8 cellular contexts compared by ENCODE assay signal in genomic region chr11:75668508-75669297, GRCh38. TPM values are rescaled to one million over a fixed set of nuclear protein-coding genes. Genes with fewer than 3 reads are reported as not detected.
DNase-seq lines count a peak whose midpoint lies in the region; ATAC-seq and TF ChIP-seq lines count a peak whose summit lies in the region.

Gene MAP6 (minus strand): TSS chr11:75669038. CDS start chr11:75668369, 669 bp downstream.

- H3K9me3 Mint-ChIP-seq in T-helper 1 cell treated with Interleukin-12 subunit alpha and Interleukin-12 subunit beta and Interleukin-4 antibody, amounts not matched to agents 30 μg/mL and 1 μg/mL, for 36 hours: peaks cover 7% of the 10 kb centered on the region
- H3K9me3 Mint-ChIP-seq in endodermal cell (peaks cover under 1% of the 10 kb centered on the region), mesothelial cell of epicardium (no peaks in the 10 kb centered on the region)

- no peaks in the 10 kb centered on the region for H3K9me2 ChIP-seq in PC-9 (ENCODE audit: insufficient read depth)

- DNase-seq in C1 segment of cervical spinal cord (lab: John Stamatoyannopoulos, UW) (peak in 9 of 14 donors; percentile 6 to 75 (median 52)), HEK293T (ENCODE audit: extremely low spot score) (peak; percentile 41), endodermal cell (peak; percentile 82), mesothelial cell of epicardium (ENCODE audit: low spot score in 2 of 2, unreplicated experiment in 2 of 2) (peak in 1 of 2 experiments; percentile 47), testis (peak; percentile 24), PC-9 (no peak)

- no peak within 1 kb of the TSS for H3K4me2 ChIP-seq in PC-9

- H3K36me3 ChIP-seq in endodermal cell (ENCODE audit: control insufficient read depth, insufficient read depth, low read length) (no peaks in the 10 kb centered on the region), testis (ENCODE audit: low read depth, missing control alignments) (no peaks in the 10 kb centered on the region), PC-9 (ENCODE audit: low read depth) (no peaks in the 10 kb centered on the region)

- H3K4me1 Mint-ChIP-seq in T-helper 1 cell treated with Interleukin-12 subunit alpha and Interleukin-12 subunit beta and Interleukin-4 antibody, amounts not matched to agents 30 μg/mL and 1 μg/mL, for 36 hours (ENCODE audit: low read depth): peaks cover 25% of the 10 kb centered on the region
- peaks cover 14% of the 10 kb centered on the region for H3K4me1 Mint-ChIP-seq in endodermal cell
- peaks cover 7% of the 10 kb centered on the region for H3K4me1 Mint-ChIP-seq in mesothelial cell of epicardium

- H3K4me3 Mint-ChIP-seq in T-helper 1 cell treated with Interleukin-12 subunit alpha and Interleukin-12 subunit beta and Interleukin-4 antibody, amounts not matched to agents 30 μg/mL and 1 μg/mL, for 36 hours: peak within 1 kb of the TSS; percentile 91
- H3K4me3 Mint-ChIP-seq in endodermal cell (peak within 1 kb of the TSS; percentile 47), mesothelial cell of epicardium (peak within 1 kb of the TSS; percentile 71)

- H3K27ac Mint-ChIP-seq in T-helper 1 cell treated with Interleukin-12 subunit alpha and Interleukin-12 subunit beta and Interleukin-4 antibody, amounts not matched to agents 30 μg/mL and 1 μg/mL, for 36 hours: peak within 1 kb of the TSS; percentile 59
- H3K27ac Mint-ChIP-seq in endodermal cell: no peak within 1 kb of the TSS
- H3K27ac Mint-ChIP-seq in mesothelial cell of epicardium: no peak within 1 kb of the TSS

- no peak for TF ChIP-seq POLR2A in testis (IDR thresholded peaks at IDR 0.05)

- H3K27me3 ChIP-seq in endodermal cell (ENCODE audit: control insufficient read depth, insufficient read depth, low read length, poor library complexity, severe bottlenecking): peaks cover 85% of the 10 kb centered on the region
- H3K27me3 ChIP-seq in testis: no peaks in the 10 kb centered on the region
- H3K27me3 ChIP-seq in PC-9 (ENCODE audit: insufficient read depth, low read depth): peaks cover 11% of the 10 kb centered on the region

- BruUV-seq in PC-9 (replicated peaks; lab: Mats Ljungman, UMichigan): no TSS peak

- H3K9me3 ChIP-seq in endodermal cell (ENCODE audit: control insufficient read depth, low read length) (peaks cover 4% of the 10 kb centered on the region), testis (no peaks in the 10 kb centered on the region), PC-9 (ENCODE audit: insufficient read depth, low read depth) (no peaks in the 10 kb centered on the region)

- intact Hi-C loops in testis (cut with DNase I; ENCODE audit: low total_unique reads): no loop called here
- intact Hi-C loops in PC-9 (cut with micrococcal nuclease; ENCODE audit: unreplicated experiment): no loop called here

- peaks cover 71% of the 10 kb centered on the region for H3K27me3 Mint-ChIP-seq in T-helper 1 cell treated with Interleukin-12 subunit alpha and Interleukin-12 subunit beta and Interleukin-4 antibody, amounts not matched to agents 30 μg/mL and 1 μg/mL, for 36 hours (ENCODE audit: low read depth)
- H3K27me3 Mint-ChIP-seq in endodermal cell (ENCODE audit: insufficient read depth) (peaks cover 75% of the 10 kb centered on the region), mesothelial cell of epicardium (ENCODE audit: low read depth) (peaks cover 81% of the 10 kb centered on the region)

- H3K79me2 ChIP-seq in PC-9 (ENCODE audit: low read depth): no peaks in the 10 kb centered on the region

- no peak for ATAC-seq in GM21423 (IDR thresholded peaks at IDR 0.05; ENCODE audit: unreplicated experiment)

- H3F3A ChIP-seq in PC-9 (ENCODE audit: insufficient read depth, low read depth): no peaks in the 10 kb centered on the region

- no peaks in the 10 kb centered on the region for H4K20me1 ChIP-seq in PC-9 (ENCODE audit: insufficient read depth)

- WGBS in endodermal cell (ENCODE audit: insufficient coverage in 1 of 2, insufficient read length in 1 of 2), 2 experiments: 4 to 5% methylated on average over 31 to 67 of the region's 67 CpGs
- WGBS in testis, 2 donors: 1 to 2% methylated on average over 39 to 67 of the region's 67 CpGs

- H3K4me1 ChIP-seq in endodermal cell (ENCODE audit: control insufficient read depth, insufficient read depth, low read length) (no peaks in the 10 kb centered on the region), testis (peaks cover 9% of the 10 kb centered on the region), PC-9 (replicated peaks; ENCODE audit: insufficient read depth) (peaks cover 2% of the 10 kb centered on the region; the same call in 1 of the 2 replicates)

- H3K27ac ChIP-seq in endodermal cell (ENCODE audit: low read depth, low read length) (peak within 1 kb of the TSS; percentile 94), testis (peak within 1 kb of the TSS; percentile 11 to 71), PC-9 (no peak within 1 kb of the TSS)

- H3K9ac ChIP-seq in endodermal cell (ENCODE audit: extremely low read depth, low read length, poor library complexity, severe bottlenecking): no peak within 1 kb of the TSS

- CTCF ChIA-PET in HEK293T (lab: Yijun Ruan, JAX) (interaction anchor here (0.5 kb wide), 1 partner anchor 15 kb away, joined by 5 read pairs; no protein-coding TSS in a partner anchor), PC-9 (lab: Charles Lee) (interaction anchor here (0.7 kb wide), 1 partner anchor 46 kb away, joined by 6 read pairs; no protein-coding TSS in a partner anchor)

- H3K4me3 ChIP-seq in endodermal cell (ENCODE audit: low read length): peak within 1 kb of the TSS; percentile 69
- peak within 1 kb of the TSS; percentile 62 to 67 for H3K4me3 ChIP-seq in testis
- H3K4me3 ChIP-seq in PC-9: no peak within 1 kb of the TSS

- no peak for TF ChIP-seq CTCF in endodermal cell (conservative IDR thresholded peaks at IDR 0.05)
- no peak for TF ChIP-seq CTCF in mesothelial cell of epicardium (IDR thresholded peaks at IDR 0.05; ENCODE audit: unreplicated experiment)
- TF ChIP-seq CTCF in testis (IDR thresholded peaks at IDR 0.05): no peak
- no peak for TF ChIP-seq CTCF in PC-9 (conservative IDR thresholded peaks at IDR 0.05)

- peaks cover 7% of the 10 kb centered on the region for H3K36me3 Mint-ChIP-seq in T-helper 1 cell treated with Interleukin-12 subunit alpha and Interleukin-12 subunit beta and Interleukin-4 antibody, amounts not matched to agents 30 μg/mL and 1 μg/mL, for 36 hours (ENCODE audit: low read depth)
- H3K36me3 Mint-ChIP-seq in endodermal cell (ENCODE audit: low read depth) (no peaks in the 10 kb centered on the region), mesothelial cell of epicardium (no peaks in the 10 kb centered on the region)

- POLR2A ChIA-PET in HEK293T (lab: Yijun Ruan, JAX) (interaction anchor here (1.2 kb wide), 1 partner anchor 9 kb away, joined by 3 read pairs; no protein-coding TSS in a partner anchor), PC-9 (lab: Charles Lee; ENCODE audit: unreplicated experiment) (no interaction called here)

- H2AFZ ChIP-seq in PC-9: no peak within 1 kb of the TSS

TF ChIP-seq in HEK293T, 16 proteins besides CTCF, POLR2A, EP300 and RAD21:
- TF ChIP-seq L3MBTL2 (conservative IDR thresholded peaks at IDR 0.05) (0 out of 2 replicates have a peak, but pooled peaks have one; percentile 2), ZNF384 (IDR thresholded peaks at IDR 0.05) (no peak), ARNT (IDR thresholded peaks at IDR 0.05) (no peak)

RNA-seq across cellular contexts. Expression of gene MAP6, which starts in this region (rescaled TPM):
- total RNA-seq in endodermal cell (1 to 10 TPM; 1.9 to 4.2 TPM), mesothelial cell of epicardium (0.92 to 1.2 TPM (median 1.2 TPM) in 3 replicates), testis (10 to 100 TPM; 17.8 to 23.8 TPM), PC-9 (2021) (0.45 TPM in 1 of 2 replicates, not detected in the other)
- polyA plus RNA-seq in endodermal cell (2013, experiment 1 of 2): 80.4 TPM
- polyA plus RNA-seq in endodermal cell (2013, experiment 2 of 2): 73.4 TPM
- 38.1 TPM for polyA plus RNA-seq in testis (ENCODE audit: insufficient read depth, low read depth, low replicate concordance)

Comparison
In these comparisons a context has a peak if more than half of its experiments do, and no peak if none do; other contexts are left out.
1. DNase-seq: peak in C1 segment of cervical spinal cord (9 of 14), HEK293T (single experiment), endodermal cell (single experiment) and testis (single experiment); none in PC-9 (0 of 2).
2. Peak in every context shown above with its lines, with median percentiles within 50 percentile points of each other: H3K4me3 Mint-ChIP-seq.